ENCODE assay signal across 20 cellular contexts in the genomic region with DNA sequence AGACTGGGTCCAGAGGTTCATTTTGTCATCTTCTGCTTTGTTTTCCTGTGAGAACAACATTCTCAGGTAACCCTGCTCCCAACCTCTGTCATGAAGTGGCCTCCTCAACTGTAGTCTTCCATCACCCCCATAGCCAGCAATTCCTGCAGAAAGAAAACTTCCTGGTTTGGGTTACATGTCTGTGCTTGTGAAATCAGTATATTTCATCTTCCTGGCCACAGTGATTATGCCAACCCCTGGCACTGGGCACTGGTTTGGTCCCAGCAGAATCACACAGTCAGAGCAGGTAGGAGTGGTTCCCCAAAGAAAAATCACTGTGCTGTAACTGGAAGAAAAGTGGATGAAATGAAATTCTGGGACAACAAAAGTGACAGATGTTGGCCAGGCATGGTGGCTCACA. TPM values are rescaled to one million over a fixed set of nuclear protein-coding genes. Genes with fewer than 3 reads are reported as not detected.
DNase-seq lines count a peak whose midpoint lies in the region; ATAC-seq and TF ChIP-seq lines count a peak whose summit lies in the region.
"Had no signal": no experiment of that assay in that cellular context is flagged by ENCODE, and none has a peak within 500 bp of the region (broad histone marks: within the 10 kb centered on the region; RNA-seq: fewer than 3 reads in every experiment).

No MANE protein-coding gene starts in this region.

- TF ChIP-seq CTCF in C4-2B (conservative IDR thresholded peaks at IDR 0.05) (no peak), MCF 10A (IDR thresholded peaks at IDR 0.05; ENCODE audit: unreplicated experiment) (no peak), prostate gland (IDR thresholded peaks at IDR 0.05) (no peak), glutamatergic neuron (IDR thresholded peaks at IDR 0.05; ENCODE audit: partially characterized antibody, unreplicated experiment) (no peak)

- no peaks in the 10 kb centered on the region for H3K27me3 ChIP-seq in prostate gland (replicated peaks; ENCODE audit: insufficient read depth)
- H3K27me3 ChIP-seq in H7 (ENCODE audit: control insufficient read depth, insufficient read depth, low read length) = no peaks in the 10 kb centered on the region
- H3K27me3 ChIP-seq: BLaER1 treated with 17β-estradiol and CSF1 and Interleukin-3, amounts not matched to agents 10 nM and 100 nM had no signal

- no peak overlapping the region for H3K4me3 Mint-ChIP-seq in MCF 10A (ENCODE audit: unreplicated experiment)
- H3K4me3 Mint-ChIP-seq in glutamatergic neuron (ENCODE audit: unreplicated experiment) = no peak overlapping the region
- H3K4me3 Mint-ChIP-seq: B cell; CD4-positive, CD25-positive, alpha-beta regulatory T cell; CD8-positive, alpha-beta memory T cell had no signal

- TF ChIP-seq POLR2A in prostate gland (IDR thresholded peaks at IDR 0.05) = no peak

- no peaks in the 10 kb centered on the region for H3K36me3 ChIP-seq in prostate gland
- no peaks in the 10 kb centered on the region for H3K36me3 ChIP-seq in H7 (replicated peaks; ENCODE audit: control insufficient read depth, insufficient read depth, low read length)
- H3K36me3 ChIP-seq: BLaER1 treated with 17β-estradiol and CSF1 and Interleukin-3, amounts not matched to agents 10 nM and 100 nM; HAP-1 had no signal

- H3K27me3 Mint-ChIP-seq in MCF 10A (ENCODE audit: insufficient read depth, unreplicated experiment) = no peaks in the 10 kb centered on the region
- peaks cover 3% of the 10 kb centered on the region for H3K27me3 Mint-ChIP-seq in glutamatergic neuron (ENCODE audit: unreplicated experiment)

- intact Hi-C loops in MCF 10A (cut with micrococcal nuclease) = no loop called here
- intact Hi-C loops in prostate gland (cut with DNase I) = no loop called here

- no peaks in the 10 kb centered on the region for H3K9me3 ChIP-seq in prostate gland
- H3K9me3 ChIP-seq: HAP-1 had no signal

- H3K27ac Mint-ChIP-seq in MCF 10A (ENCODE audit: low read depth, unreplicated experiment) = no peak overlapping the region
- H3K27ac Mint-ChIP-seq in glutamatergic neuron (ENCODE audit: unreplicated experiment) = no peak overlapping the region
- H3K27ac Mint-ChIP-seq: B cell; CD4-positive, CD25-positive, alpha-beta regulatory T cell; CD8-positive, alpha-beta memory T cell had no signal

- CTCF ChIA-PET in MCF 10A (lab: Yijun Ruan, JAX) = no interaction called here

- no TSS peak for BruUV-seq in MCF 10A (replicated peaks; lab: Mats Ljungman, UMichigan)

- peak overlapping the region; percentile 30; the same call in 1 of the 2 replicates for H3K27ac ChIP-seq in C4-2B
- peak overlapping the region; percentile 11 for H3K27ac ChIP-seq in epithelial cell of prostate
- peak overlapping the region; percentile 30 to 49 for H3K27ac ChIP-seq in prostate gland
- H3K27ac ChIP-seq: BLaER1 treated with 17β-estradiol and CSF1 and Interleukin-3, amounts not matched to agents 10 nM and 100 nM had no signal

- H3K9me3 Mint-ChIP-seq in MCF 10A (ENCODE audit: unreplicated experiment) (peaks cover 2% of the 10 kb centered on the region), glutamatergic neuron (ENCODE audit: unreplicated experiment) (no peaks in the 10 kb centered on the region)

- H3K4me1 ChIP-seq in prostate gland (replicated peaks) = peaks cover 11% of the 10 kb centered on the region
- H3K4me1 ChIP-seq: HAP-1 had no signal

- H3K4me3 ChIP-seq in prostate gland (no peak overlapping the region), H7 (ENCODE audit: insufficient read depth, low read depth, low read length) (no peak overlapping the region)
- H3K4me3 ChIP-seq: BLaER1 treated with 17β-estradiol and CSF1 and Interleukin-3, amounts not matched to agents 10 nM and 100 nM; GM12878; HAP-1 had no signal

- H3K4me1 Mint-ChIP-seq in MCF 10A (ENCODE audit: insufficient read depth, unreplicated experiment) (peaks cover 7% of the 10 kb centered on the region), glutamatergic neuron (ENCODE audit: low read depth, unreplicated experiment) (no peaks in the 10 kb centered on the region)
- H3K4me1 Mint-ChIP-seq: B cell; CD4-positive, CD25-positive, alpha-beta regulatory T cell; CD8-positive, alpha-beta memory T cell had no signal

- no peak for ATAC-seq in HG03175 (IDR thresholded peaks at IDR 0.05; ENCODE audit: unreplicated experiment)
- ATAC-seq: GM12878 had no signal

- no peaks in the 10 kb centered on the region for H3K36me3 Mint-ChIP-seq in MCF 10A (ENCODE audit: insufficient read depth, unreplicated experiment)
- H3K36me3 Mint-ChIP-seq in glutamatergic neuron (ENCODE audit: unreplicated experiment) = no peaks in the 10 kb centered on the region
- H3K36me3 Mint-ChIP-seq: CD4-positive, CD25-positive, alpha-beta regulatory T cell had no signal

- POLR2A ChIA-PET in MCF 10A (lab: Yijun Ruan, JAX) = no interaction called here

- peak; percentile 34 for DNase-seq in MCF 10A (ENCODE audit: unreplicated experiment)
- no peak for DNase-seq in epithelial cell of prostate (ENCODE audit: low read depth, low spot score)
- peak; percentile 58 for DNase-seq in prostate gland (ENCODE audit: low spot score)
- no peak for DNase-seq in glutamatergic neuron
- no peak for DNase-seq in H7
- no peak for DNase-seq in NCI-H526 treated with DMSO at 0.1 percent for 48 hours (lab: John Stamatoyannopoulos, UW)
- DNase-seq: 8988T; CD4-positive, CD25-positive, alpha-beta regulatory T cell; CD8-positive, alpha-beta memory T cell; COR-L47; DMS 273 treated with DMSO at 0.1 percent for 48 hours; DND-41; EL had no signal

RNA-seq across cellular contexts. Expression of a gene that starts 52.5 kb away (rescaled TPM):
- 36.5 and 45.3 TPM in 2 replicates for total RNA-seq in MCF 10A (2022)
- 10 to 100 TPM; 39.9 to 75.4 TPM for total RNA-seq in prostate gland
- total RNA-seq in glutamatergic neuron (ENCODE audit: unreplicated experiment) = 0.15 TPM
- total RNA-seq in H7 (2014; rRNA removed; shearing (Covaris generic)) = 0.66 and 1.3 TPM in 2 replicates
- total RNA-seq: G401 had no signal

Comparison
In these comparisons a context has a peak if more than half of its experiments do, and no peak if none do; other contexts are left out.
1. DNase-seq: peak in MCF 10A (single experiment) and prostate gland (single experiment); none in epithelial cell of prostate (single experiment), glutamatergic neuron (single experiment), H7 (single experiment) and NCI-H526 treated with DMSO at 0.1 percent for 48 hours (single experiment).
2. RNA of a gene that starts 52.5 kb away (total RNA-seq): 39.9 to 75.4 TPM in prostate gland and 36.5 to 45.3 TPM in MCF 10A; 0.66 to 1.3 TPM in H7 and 0.15 TPM in glutamatergic neuron (single experiment); every median in the first group is over 10 times any median in the second.
3. Peak in every context shown above with its lines, with median percentiles within 50 percentile points of each other: H3K27ac ChIP-seq.